Comparison of ENCODE assay signal across 24 cellular contexts in the genomic region with DNA sequence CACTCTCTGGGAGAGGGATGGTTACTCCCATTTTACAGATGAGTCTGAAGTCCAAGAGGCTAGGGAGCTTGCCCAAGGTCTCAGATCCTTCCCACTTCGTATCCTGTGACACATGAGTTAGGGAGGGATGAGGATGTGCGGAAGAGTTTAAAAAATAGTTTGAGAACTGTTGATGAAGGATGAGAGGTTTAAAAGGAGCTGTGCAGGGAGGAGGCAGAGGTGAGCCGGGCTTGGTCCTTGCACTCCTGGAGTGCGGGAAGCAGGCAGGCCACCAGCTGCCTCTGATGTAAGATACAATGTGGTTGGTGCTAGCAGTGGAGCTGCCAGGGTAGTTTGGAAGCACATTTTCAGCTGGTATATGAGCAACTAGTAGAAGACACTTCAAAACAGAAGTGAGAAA. TPM values are rescaled to one million over a fixed set of nuclear protein-coding genes. Genes with fewer than 3 reads are reported as not detected.
DNase-seq lines count a peak whose midpoint lies in the region; ATAC-seq, FAIRE-seq and TF ChIP-seq lines count a peak whose summit lies in the region.
"Had no signal": no experiment of that assay in that cellular context is flagged by ENCODE, and none has a peak within 500 bp of the region (broad histone marks: within the 10 kb centered on the region; RNA-seq: fewer than 3 reads in every experiment).

No MANE protein-coding gene starts in this region.

- no peak for TF ChIP-seq CTCF in natural killer cell (IDR thresholded peaks at IDR 0.05)
- no peak for TF ChIP-seq CTCF in astrocyte of the spinal cord (IDR thresholded peaks at IDR 0.05; ENCODE audit: low read depth, low read length)
- no peak for TF ChIP-seq CTCF in D721Med (IDR thresholded peaks at IDR 0.05; ENCODE audit: insufficient read depth, missing control alignments)

- H3K9me3 Mint-ChIP-seq in natural killer cell treated with Interleukin-12 subunit alpha and Interleukin-12 subunit beta and Interleukin-15 and Interleukin-18, amount 100 ng/mL, for 72 hours: peaks cover 2% of the 10 kb centered on the region
- H3K9me3 Mint-ChIP-seq in natural killer cell: no peaks in the 10 kb centered on the region
- H3K9me3 Mint-ChIP-seq: IgD-negative memory B cell, memory B cell had no signal

- H3K36me3 Mint-ChIP-seq in natural killer cell treated with Interleukin-12 subunit alpha and Interleukin-12 subunit beta and Interleukin-15 and Interleukin-18, amount 100 ng/mL, for 72 hours: no peaks in the 10 kb centered on the region
- H3K36me3 Mint-ChIP-seq in natural killer cell: no peaks in the 10 kb centered on the region
- H3K36me3 Mint-ChIP-seq: CD4-positive, CD25-positive, alpha-beta regulatory T cell; IgD-negative memory B cell; memory B cell had no signal

- intact Hi-C loops in natural killer cell (cut with micrococcal nuclease): no loop called here

- no peak overlapping the region for H3K4me3 Mint-ChIP-seq in natural killer cell treated with Interleukin-12 subunit alpha and Interleukin-12 subunit beta and Interleukin-15 and Interleukin-18, amount 100 ng/mL, for 72 hours
- no peak overlapping the region for H3K4me3 Mint-ChIP-seq in natural killer cell
- H3K4me3 Mint-ChIP-seq: CD4-positive, CD25-positive, alpha-beta regulatory T cell; IgD-negative memory B cell; memory B cell; nephron progenitor cell had no signal

- no peak overlapping the region for H3K27ac Mint-ChIP-seq in natural killer cell treated with Interleukin-12 subunit alpha and Interleukin-12 subunit beta and Interleukin-15 and Interleukin-18, amount 100 ng/mL, for 72 hours
- no peak overlapping the region for H3K27ac Mint-ChIP-seq in natural killer cell
- H3K27ac Mint-ChIP-seq: CD4-positive, CD25-positive, alpha-beta regulatory T cell; IgD-negative memory B cell; memory B cell; nephron progenitor cell; progenitor cell of endocrine pancreas had no signal

- no peak overlapping the region for H3K4me3 ChIP-seq in astrocyte of the spinal cord (ENCODE audit: low read depth, low read length)
- H3K4me3 ChIP-seq: upper lobe of right lung had no signal

- peaks cover 10 to 16% of the 10 kb centered on the region in 2 donors for H3K27me3 Mint-ChIP-seq in natural killer cell treated with Interleukin-12 subunit alpha and Interleukin-12 subunit beta and Interleukin-15 and Interleukin-18, amount 100 ng/mL, for 72 hours
- peaks cover 2 to 15% of the 10 kb centered on the region in 2 donors for H3K27me3 Mint-ChIP-seq in natural killer cell (ENCODE audit: low read depth in 2 of 2)
- H3K27me3 Mint-ChIP-seq: CD4-positive, CD25-positive, alpha-beta regulatory T cell; progenitor cell of endocrine pancreas had no signal

- FAIRE-seq in D721Med (lab: Jason Lieb, UNC): no peak

- H3K4me1 Mint-ChIP-seq in natural killer cell treated with Interleukin-12 subunit alpha and Interleukin-12 subunit beta and Interleukin-15 and Interleukin-18, amount 100 ng/mL, for 72 hours (ENCODE audit: low read depth in 2 of 2): peaks cover under 1 to 4% of the 10 kb centered on the region in 2 donors
- H3K4me1 Mint-ChIP-seq in natural killer cell: peaks cover 0 to 14% of the 10 kb centered on the region in 2 donors
- H3K4me1 Mint-ChIP-seq: IgD-negative memory B cell, memory B cell had no signal

- in situ Hi-C loops in astrocyte of the spinal cord (cut with HindIII; ENCODE audit: low sequenced_read_pairs): no loop called here

- DNase-seq in natural killer cell treated with Interleukin-12 subunit alpha and Interleukin-12 subunit beta and Interleukin-15 and Interleukin-18, amount 100 ng/mL, for 72 hours (ENCODE audit: low spot score): peak; percentile 8
- no peak for DNase-seq in natural killer cell
- peak; percentile 39 for DNase-seq in astrocyte of the spinal cord (ENCODE audit: low read depth, low spot score)
- peak; percentile 47 for DNase-seq in kidney tubule cell (ENCODE audit: low spot score)
- DNase-seq in NCI-H69 (lab: John Stamatoyannopoulos, UW): no peak
- DNase-seq in D721Med (ENCODE audit: insufficient read length, low spot score): no peak
- DNase-seq: activated CD4-positive, CD25-positive, alpha-beta regulatory T cell; CD4-positive, CD25-positive, alpha-beta regulatory T cell; central memory CD4-positive, alpha-beta T cell; DMS53; effector CD8-positive, alpha-beta T cell; NCI-H1048; NCI-H2029 treated with DMSO at 0.1 percent for 48 hours; NCI-H510A; nephron progenitor cell; SHP77 treated with DMSO at 0.1 percent for 48 hours; stimulated activated naive CD8-positive, alpha-beta T cell treated with anti-CD3 and anti-CD28 coated beads, Interleukin-15, Interleukin-2, amounts not matched to agents 100 U/mL and 50 U/mL, for 24 hours; T-helper 2 cell; upper lobe of right lung had no signal

- no peak for ATAC-seq in natural killer cell treated with Interleukin-12 subunit alpha and Interleukin-12 subunit beta and Interleukin-15 and Interleukin-18, amount 100 ng/mL, for 72 hours
- ATAC-seq in natural killer cell: no peak
- ATAC-seq in GM19351 (IDR thresholded peaks at IDR 0.05; ENCODE audit: unreplicated experiment): no peak
- no peak for ATAC-seq in HG02588 (IDR thresholded peaks at IDR 0.05; ENCODE audit: unreplicated experiment)
- ATAC-seq: stimulated activated naive CD8-positive, alpha-beta T cell treated with anti-CD3 and anti-CD28 coated beads, Interleukin-15, Interleukin-2, amounts not matched to agents 100 U/mL and 50 U/mL, for 24 hours had no signal

RNA-seq across cellular contexts. Expression of a gene that starts 46.5 kb away (rescaled TPM):
- under 1 TPM in 1 of 2 donors, not detected in 1; 0.10 TPM for total RNA-seq in natural killer cell treated with Interleukin-12 subunit alpha and Interleukin-12 subunit beta and Interleukin-15 and Interleukin-18, amount 100 ng/mL, for 72 hours
- total RNA-seq in natural killer cell: 1 to 10 TPM in 2 of 3 donors, under 1 TPM in 1; 0.86 to 1.6 (median 1.1) TPM

Comparison
In these comparisons a context has a peak if more than half of its experiments do, and no peak if none do; other contexts are left out.
1. DNase-seq: peak in natural killer cell treated with Interleukin-12 subunit alpha and Interleukin-12 subunit beta and Interleukin-15 and Interleukin-18, amount 100 ng/mL, for 72 hours (single experiment), astrocyte of the spinal cord (single experiment) and kidney tubule cell (single experiment); none in natural killer cell (single experiment), NCI-H69 (single experiment) and D721Med (single experiment).